ENCODE assay signal across 13 cellular contexts in the genomic region with DNA sequence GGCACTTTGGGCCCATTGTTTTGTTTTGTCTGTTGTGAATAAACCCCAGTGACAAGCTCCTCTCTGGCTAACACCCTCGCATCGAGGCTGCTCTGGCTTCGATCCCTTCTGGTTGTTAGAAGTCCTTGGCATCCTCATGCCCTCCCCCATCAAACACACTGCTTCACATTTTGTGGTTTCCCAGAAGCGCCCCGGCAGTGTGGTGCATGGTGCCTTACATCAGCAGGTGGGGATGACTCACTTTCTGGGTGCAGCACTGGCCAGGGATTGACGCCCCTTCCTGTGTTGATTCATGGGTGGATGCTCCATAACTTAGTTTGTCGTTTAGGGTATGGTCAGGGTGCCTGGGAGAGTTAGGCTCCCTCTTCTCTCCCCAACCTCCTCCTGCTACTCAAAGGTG. TPM values are rescaled to one million over a fixed set of nuclear protein-coding genes. Genes with fewer than 3 reads are reported as not detected.
A peak's percentile ranks its signal among the peaks of the same experiment; 100 is the strongest.
DNase-seq lines count a peak whose midpoint lies in the region; ATAC-seq and TF ChIP-seq lines count a peak whose summit lies in the region.
"Had no signal": no experiment of that assay in that cellular context is flagged by ENCODE, and none has a peak within 500 bp of the region (broad histone marks: within the 10 kb centered on the region; RNA-seq: fewer than 3 reads in every experiment).

No MANE protein-coding gene starts in this region.

- no peaks in the 10 kb centered on the region for H3K9me3 Mint-ChIP-seq in nephron progenitor cell
- H3K9me3 Mint-ChIP-seq in endothelial cell (ENCODE audit: unreplicated experiment): no peaks in the 10 kb centered on the region
- H3K9me3 Mint-ChIP-seq: activated T-helper 2 cell treated with anti-CD3 and anti-CD28 coated beads, Interferon-gamma antibody, Interleukin-2, Interleukin-4, amounts not matched to agents 10 μg/mL and 5 μg/mL and 100 μg/mL, durations not matched to agents 14 hours and 24 hours and 36 hours had no signal

- no peak overlapping the region for H4K8ac ChIP-seq in mesendoderm (ENCODE audit: low read depth, low read length)

- no peak overlapping the region for H3K23ac ChIP-seq in mesendoderm (ENCODE audit: low read length)

- no peak overlapping the region for H3K9ac ChIP-seq in mesendoderm (ENCODE audit: low read length)

- no peaks in the 10 kb centered on the region for H3K4me1 Mint-ChIP-seq in nephron progenitor cell
- H3K4me1 Mint-ChIP-seq in endothelial cell (ENCODE audit: unreplicated experiment): no peaks in the 10 kb centered on the region
- H3K4me1 Mint-ChIP-seq: naive B cell had no signal

- no peak overlapping the region for H4K5ac ChIP-seq in mesendoderm (ENCODE audit: low read length)

- H3K56ac ChIP-seq in mesendoderm (ENCODE audit: low read length): no peak overlapping the region

- no peak overlapping the region for H3K4me2 ChIP-seq in mesendoderm (ENCODE audit: low read length)

- H3K27ac Mint-ChIP-seq in nephron progenitor cell: no peak overlapping the region
- H3K27ac Mint-ChIP-seq in endothelial cell (ENCODE audit: unreplicated experiment): no peak overlapping the region
- H3K27ac Mint-ChIP-seq: activated T-helper 2 cell treated with anti-CD3 and anti-CD28 coated beads, Interferon-gamma antibody, Interleukin-2, Interleukin-4, amounts not matched to agents 10 μg/mL and 5 μg/mL and 100 μg/mL, durations not matched to agents 14 hours and 24 hours and 36 hours; naive B cell had no signal

- TF ChIP-seq CTCF in HEK293 (tag by site-specific recombination; IDR thresholded peaks at IDR 0.05): no peak
- TF ChIP-seq CTCF in fibroblast of the aortic adventitia (IDR thresholded peaks at IDR 0.05; ENCODE audit: insufficient read depth, low read length): no peak
- TF ChIP-seq CTCF in nephron progenitor cell (IDR thresholded peaks at IDR 0.05): no peak
- no peak for TF ChIP-seq CTCF in endothelial cell (IDR thresholded peaks at IDR 0.05; ENCODE audit: unreplicated experiment)

- H2BK5ac ChIP-seq in mesendoderm (ENCODE audit: low read length): no peak overlapping the region

- DNase-seq in Ammon's horn (ENCODE audit: low spot score): peak; percentile 58
- DNase-seq in SW480 (ENCODE audit: low spot score): peak; percentile 95
- peak; percentile 74 for DNase-seq in fibroblast of the aortic adventitia (ENCODE audit: low read depth)
- no peak for DNase-seq in nephron progenitor cell
- DNase-seq in endothelial cell (ENCODE audit: low spot score): no peak
- DNase-seq in mesendoderm: no peak
- DNase-seq: naive B cell; NCI-H510A treated with DMSO at 0.1 percent for 48 hours; stimulated activated naive CD4-positive, alpha-beta T cell; T-helper 9 cell had no signal

- H3K4me1 ChIP-seq in HEK293 (ENCODE audit: control insufficient read depth, insufficient read depth, low read length): peaks cover 5% of the 10 kb centered on the region; the same call in 1 of the 2 replicates
- no peaks in the 10 kb centered on the region for H3K4me1 ChIP-seq in mesendoderm (ENCODE audit: control insufficient read depth, low read depth, low read length)

- no peak overlapping the region for H3K18ac ChIP-seq in mesendoderm (ENCODE audit: low read length)

- CTCF ChIA-PET in HEK293 (lab: Yijun Ruan, JAX): no interaction called here

- H3K36me3 Mint-ChIP-seq in nephron progenitor cell (ENCODE audit: low read depth) (no peaks in the 10 kb centered on the region), endothelial cell (ENCODE audit: low read depth, unreplicated experiment) (no peaks in the 10 kb centered on the region)
- H3K36me3 Mint-ChIP-seq: naive B cell had no signal

- H2BK120ac ChIP-seq in mesendoderm (ENCODE audit: low read depth, low read length): no peak overlapping the region

- ATAC-seq in GM21723 (IDR thresholded peaks at IDR 0.05; ENCODE audit: unreplicated experiment): no peak

- H2AK5ac ChIP-seq in mesendoderm (ENCODE audit: low read length): no peak overlapping the region

- H3K36me3 ChIP-seq in HEK293 (ENCODE audit: control insufficient read depth in 2 of 2, insufficient read depth in 1 of 2, low read length in 2 of 2) (no peaks in the 10 kb centered on the region), mesendoderm (ENCODE audit: control insufficient read depth, insufficient read depth, low read length) (no peaks in the 10 kb centered on the region)

- no peak overlapping the region for H2BK15ac ChIP-seq in mesendoderm (replicated peaks; ENCODE audit: low read depth)

- H3K4me3 Mint-ChIP-seq in nephron progenitor cell: no peak overlapping the region
- H3K4me3 Mint-ChIP-seq in endothelial cell (ENCODE audit: unreplicated experiment): no peak overlapping the region
- H3K4me3 Mint-ChIP-seq: naive B cell had no signal

- peaks cover 39% of the 10 kb centered on the region for H3K27me3 Mint-ChIP-seq in nephron progenitor cell (ENCODE audit: low read depth, poor library complexity)
- no peaks in the 10 kb centered on the region for H3K27me3 Mint-ChIP-seq in endothelial cell (ENCODE audit: unreplicated experiment)

- H3K4ac ChIP-seq in mesendoderm (ENCODE audit: low read depth, low read length): no peak overlapping the region

- POLR2A ChIA-PET in HEK293 (lab: Yijun Ruan, JAX): no interaction called here

- H3K79me2 ChIP-seq in mesendoderm (ENCODE audit: control insufficient read depth, insufficient read depth, low read length): no peaks in the 10 kb centered on the region

- H3K9me3 ChIP-seq in HEK293 (ENCODE audit: control insufficient read depth, insufficient read depth, low read depth, low read length): no peaks in the 10 kb centered on the region

- no peaks in the 10 kb centered on the region for H3K79me1 ChIP-seq in mesendoderm (ENCODE audit: low read length)

- H3K27ac ChIP-seq in HEK293 (ENCODE audit: extremely low read depth, low read depth, low read length) (no peak overlapping the region), mesendoderm (ENCODE audit: low read depth, low read length) (no peak overlapping the region)

- H3K4me3 ChIP-seq in HEK293 (ENCODE audit: low read depth, low read length) (no peak overlapping the region), fibroblast of the aortic adventitia (ENCODE audit: low read depth, low read length) (no peak overlapping the region), mesendoderm (ENCODE audit: low read length) (no peak overlapping the region)

- WGBS in mesendoderm (ENCODE audit: extremely low coverage, insufficient coverage, low lambda C conversion rate): no CpG with 5 or more reads among the region's 7 CpGs

- no peaks in the 10 kb centered on the region for H3K27me3 ChIP-seq in mesendoderm (ENCODE audit: insufficient read depth, low read length, poor library complexity)

TF ChIP-seq in HEK293, 187 proteins besides CTCF, POLR2A, EP300 and RAD21:
- TF ChIP-seq ZNF521 (tag by site-specific recombination; IDR thresholded peaks at IDR 0.05) (no peak), ZNF660 (tag by site-specific recombination; IDR thresholded peaks at IDR 0.05) (no peak; the same call in 1 of the 2 replicates), ZBTB48 (tag by site-specific recombination; IDR thresholded peaks at IDR 0.05) (peak; percentile 38; the same call in 1 of the 2 replicates), ZNF747 (tag by site-specific recombination; IDR thresholded peaks at IDR 0.05) (no peak), SCRT2 (tag by site-specific recombination; IDR thresholded peaks at IDR 0.05) (peak; percentile 40), ZNF174 (tag by site-specific recombination; IDR thresholded peaks at IDR 0.05) (no peak), ZEB2 (tag by site-specific recombination; IDR thresholded peaks at IDR 0.05) (no peak), KLF1 (tag by site-specific recombination; IDR thresholded peaks at IDR 0.05) (peak; percentile 60; the same call in 1 of the 2 replicates), ZNF654 (tag by site-specific recombination; IDR thresholded peaks at IDR 0.05; ENCODE audit: low read depth) (no peak)
- TF ChIP-seq, protein P1, sequence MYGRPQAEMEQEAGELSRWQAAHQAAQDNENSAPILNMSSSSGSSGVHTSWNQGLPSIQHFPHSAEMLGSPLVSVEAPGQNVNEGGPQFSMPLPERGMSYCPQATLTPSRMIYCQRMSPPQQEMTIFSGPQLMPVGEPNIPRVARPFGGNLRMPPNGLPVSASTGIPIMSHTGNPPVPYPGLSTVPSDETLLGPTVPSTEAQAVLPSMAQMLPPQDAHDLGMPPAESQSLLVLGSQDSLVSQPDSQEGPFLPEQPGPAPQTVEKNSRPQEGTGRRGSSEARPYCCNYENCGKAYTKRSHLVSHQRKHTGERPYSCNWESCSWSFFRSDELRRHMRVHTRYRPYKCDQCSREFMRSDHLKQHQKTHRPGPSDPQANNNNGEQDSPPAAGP (tag by site-specific recombination; IDR thresholded peaks at IDR 0.05): 0 out of 2 replicates have a peak, but pooled peaks have one; percentile 32

RNA-seq across cellular contexts. Expression of gene PLPP4, which starts 51.4 kb away (rescaled TPM):
- total RNA-seq in fibroblast of the aortic adventitia (ENCODE audit: low replicate concordance) (7.5 TPM in 1 of 2 replicates, not detected in the other), endothelial cell (ENCODE audit: unreplicated experiment) (not detected)
- polyA plus RNA-seq in mesendoderm (2013, experiment 1 of 2): 0.32 TPM
- polyA plus RNA-seq in mesendoderm (2013, experiment 2 of 2): 0.31 TPM
- total RNA-seq: activated T-helper 2 cell treated with anti-CD3 and anti-CD28 coated beads, Interferon-gamma antibody, Interleukin-2, Interleukin-4, amounts not matched to agents 10 μg/mL and 5 μg/mL and 100 μg/mL, durations not matched to agents 14 hours and 24 hours and 36 hours had no signal

Comparison
In these comparisons a context has a peak if more than half of its experiments do, and no peak if none do; other contexts are left out.
1. DNase-seq: peak in Ammon's horn (single experiment), SW480 (single experiment) and fibroblast of the aortic adventitia (single experiment); none in nephron progenitor cell (single experiment), endothelial cell (single experiment) and mesendoderm (single experiment).